Comparison of ENCODE assay signal across 1 cellular context in genomic region chr3:39110041-39110639, GRCh38.
TF ChIP-seq lines count a peak whose summit lies in the region.

No MANE protein-coding gene starts in this region.

TF ChIP-seq in GM23338, 12 proteins besides CTCF, POLR2A, EP300 and RAD21 (continued from another document):
- TF ChIP-seq ZNF462 (CRISPR knock-in tag; IDR thresholded peaks at IDR 0.05) = no peak
- TF ChIP-seq STAT1 (IDR thresholded peaks at IDR 0.05; ENCODE audit: unreplicated experiment) = no peak
- TF ChIP-seq JUNB (IDR thresholded peaks at IDR 0.05; ENCODE audit: unreplicated experiment) = no peak
- no peak for TF ChIP-seq CREB1 (CRISPR knock-in tag; IDR thresholded peaks at IDR 0.05; ENCODE audit: low read depth)
- no peak for TF ChIP-seq NANOG (IDR thresholded peaks at IDR 0.05; ENCODE audit: borderline replicate concordance)
- TF ChIP-seq, protein P1, sequence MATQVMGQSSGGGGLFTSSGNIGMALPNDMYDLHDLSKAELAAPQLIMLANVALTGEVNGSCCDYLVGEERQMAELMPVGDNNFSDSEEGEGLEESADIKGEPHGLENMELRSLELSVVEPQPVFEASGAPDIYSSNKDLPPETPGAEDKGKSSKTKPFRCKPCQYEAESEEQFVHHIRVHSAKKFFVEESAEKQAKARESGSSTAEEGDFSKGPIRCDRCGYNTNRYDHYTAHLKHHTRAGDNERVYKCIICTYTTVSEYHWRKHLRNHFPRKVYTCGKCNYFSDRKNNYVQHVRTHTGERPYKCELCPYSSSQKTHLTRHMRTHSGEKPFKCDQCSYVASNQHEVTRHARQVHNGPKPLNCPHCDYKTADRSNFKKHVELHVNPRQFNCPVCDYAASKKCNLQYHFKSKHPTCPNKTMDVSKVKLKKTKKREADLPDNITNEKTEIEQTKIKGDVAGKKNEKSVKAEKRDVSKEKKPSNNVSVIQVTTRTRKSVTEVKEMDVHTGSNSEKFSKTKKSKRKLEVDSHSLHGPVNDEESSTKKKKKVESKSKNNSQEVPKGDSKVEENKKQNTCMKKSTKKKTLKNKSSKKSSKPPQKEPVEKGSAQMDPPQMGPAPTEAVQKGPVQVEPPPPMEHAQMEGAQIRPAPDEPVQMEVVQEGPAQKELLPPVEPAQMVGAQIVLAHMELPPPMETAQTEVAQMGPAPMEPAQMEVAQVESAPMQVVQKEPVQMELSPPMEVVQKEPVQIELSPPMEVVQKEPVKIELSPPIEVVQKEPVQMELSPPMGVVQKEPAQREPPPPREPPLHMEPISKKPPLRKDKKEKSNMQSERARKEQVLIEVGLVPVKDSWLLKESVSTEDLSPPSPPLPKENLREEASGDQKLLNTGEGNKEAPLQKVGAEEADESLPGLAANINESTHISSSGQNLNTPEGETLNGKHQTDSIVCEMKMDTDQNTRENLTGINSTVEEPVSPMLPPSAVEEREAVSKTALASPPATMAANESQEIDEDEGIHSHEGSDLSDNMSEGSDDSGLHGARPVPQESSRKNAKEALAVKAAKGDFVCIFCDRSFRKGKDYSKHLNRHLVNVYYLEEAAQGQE (IDR thresholded peaks at IDR 0.05; ENCODE audit: unreplicated experiment) = no peak
- no peak for TF ChIP-seq ZNF114 (CRISPR knock-in tag; IDR thresholded peaks at IDR 0.05)
